15 cellular contexts compared by ENCODE assay signal in the genomic region with DNA sequence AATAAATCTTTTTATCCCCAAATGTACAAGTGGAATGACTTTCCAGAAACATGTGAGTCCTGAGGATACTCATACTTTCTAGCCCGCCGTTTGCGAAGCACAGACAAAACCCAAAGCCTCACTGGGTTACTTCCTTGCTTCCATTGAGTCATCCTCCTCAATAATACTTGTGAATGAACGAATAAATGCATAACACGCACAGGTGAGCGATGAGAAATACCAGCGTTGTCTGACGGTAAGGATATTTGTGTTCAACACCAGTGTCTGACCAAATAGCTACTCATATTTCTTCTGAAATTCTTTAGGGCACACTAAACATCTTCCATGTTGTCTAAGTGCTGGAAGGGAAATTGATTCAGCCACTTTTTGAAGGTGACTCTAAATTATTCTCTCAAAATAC.
A peak's percentile ranks its signal among the peaks of the same experiment; 100 is the strongest.
DNase-seq lines count a peak whose midpoint lies in the region; ATAC-seq and TF ChIP-seq lines count a peak whose summit lies in the region.
"Had no signal": no experiment of that assay in that cellular context is flagged by ENCODE, and none has a peak within 500 bp of the region (broad histone marks: within the 10 kb centered on the region; RNA-seq: fewer than 3 reads in every experiment).

No MANE protein-coding gene starts in this region.

- no peaks in the 10 kb centered on the region for H4K20me1 ChIP-seq in OCI-LY3 (ENCODE audit: insufficient read depth, low read length)

- no peaks in the 10 kb centered on the region for H3K9me3 Mint-ChIP-seq in activated T-cell treated with anti-CD3 and anti-CD28 coated beads, Interleukin-2, amount 50 U/mL, for 24 hours
- no peaks in the 10 kb centered on the region for H3K9me3 Mint-ChIP-seq in dendritic cell treated with granulocyte-macrophage colony-stimulating factor and Interleukin-4, amounts not matched to agents 40 ng/mL and 50 ng/mL, for 4 days
- H3K9me3 Mint-ChIP-seq in stimulated activated naive B cell treated with anti-CD40 and anti-IgM and Interleukin-4, amounts not matched to agents 10 μg/mL and 1 μg/mL and 100 μg/mL, for 72 hours: peaks cover 0 to 1% of the 10 kb centered on the region in 2 donors

- H3K9me3 ChIP-seq in OCI-LY3 (ENCODE audit: insufficient read depth, low read length): no peaks in the 10 kb centered on the region
- H3K9me3 ChIP-seq: HAP-1, psoas muscle, suprapubic skin had no signal

- peaks cover 23% of the 10 kb centered on the region for H3K4me1 ChIP-seq in OCI-LY3 (ENCODE audit: low read length)
- H3K4me1 ChIP-seq: HAP-1, psoas muscle, suprapubic skin had no signal

- intact Hi-C loops in dendritic cell treated with granulocyte-macrophage colony-stimulating factor and Interleukin-4, amounts not matched to agents 40 ng/mL and 50 ng/mL, for 4 days (cut with micrococcal nuclease): loop anchor here (2.0 to 10.0 kb wide), 2 partner anchors 36 to 478 kb away; a partner anchor contains a TSS

- no peak for DNase-seq in activated T-cell treated with anti-CD3 and anti-CD28 coated beads, Interleukin-2, amount 50 U/mL, for 24 hours
- no peak for DNase-seq in activated T-cell treated with anti-CD3 and anti-CD28 coated beads, Interleukin-2, amount 50 U/mL, for 48 hours
- no peak for DNase-seq in stimulated activated naive B cell treated with anti-CD40 and anti-IgM and Interleukin-4, amounts not matched to agents 10 μg/mL and 1 μg/mL and 100 μg/mL, for 72 hours
- DNase-seq in NCI-H1694 (lab: John Stamatoyannopoulos, UW): no peak
- DNase-seq in DMS79 (lab: John Stamatoyannopoulos, UW): no peak
- DNase-seq: ACHN, NCI-H526 treated with DMSO at 0.1 percent for 48 hours, PC-9 had no signal

- TF ChIP-seq CTCF in OCI-LY3 (IDR thresholded peaks at IDR 0.05; ENCODE audit: low read depth, low read length): no peak

- H3K27me3 Mint-ChIP-seq in activated T-cell treated with anti-CD3 and anti-CD28 coated beads, Interleukin-2, amount 50 U/mL, for 24 hours: peaks cover 6% of the 10 kb centered on the region
- no peaks in the 10 kb centered on the region for H3K27me3 Mint-ChIP-seq in dendritic cell treated with granulocyte-macrophage colony-stimulating factor and Interleukin-4, amounts not matched to agents 40 ng/mL and 50 ng/mL, for 4 days
- no peaks in the 10 kb centered on the region for H3K27me3 Mint-ChIP-seq in stimulated activated naive B cell treated with anti-CD40 and anti-IgM and Interleukin-4, amounts not matched to agents 10 μg/mL and 1 μg/mL and 100 μg/mL, for 72 hours

- no peak for ATAC-seq in stimulated activated naive B cell treated with anti-CD40 and anti-IgM and Interleukin-4, amounts not matched to agents 10 μg/mL and 1 μg/mL and 100 μg/mL, for 72 hours (replicated peaks)
- no peak for ATAC-seq in HG03025 (IDR thresholded peaks at IDR 0.05; ENCODE audit: low FRiP score, unreplicated experiment)
- ATAC-seq: psoas muscle had no signal

- peaks cover 17% of the 10 kb centered on the region for H3K4me1 Mint-ChIP-seq in activated T-cell treated with anti-CD3 and anti-CD28 coated beads, Interleukin-2, amount 50 U/mL, for 24 hours (ENCODE audit: low read depth)
- H3K4me1 Mint-ChIP-seq in dendritic cell treated with granulocyte-macrophage colony-stimulating factor and Interleukin-4, amounts not matched to agents 40 ng/mL and 50 ng/mL, for 4 days (ENCODE audit: low read depth): peaks cover 51% of the 10 kb centered on the region
- H3K4me1 Mint-ChIP-seq in stimulated activated naive B cell treated with anti-CD40 and anti-IgM and Interleukin-4, amounts not matched to agents 10 μg/mL and 1 μg/mL and 100 μg/mL, for 72 hours: peaks cover 47 to 64% of the 10 kb centered on the region in 2 donors

- H3K27ac ChIP-seq in OCI-LY3 (ENCODE audit: low read length): no peak overlapping the region
- H3K27ac ChIP-seq: PC-9, psoas muscle had no signal

- H3K9ac ChIP-seq in OCI-LY3 (ENCODE audit: low read length): peak overlapping the region; percentile 47

- H3K36me3 Mint-ChIP-seq in activated T-cell treated with anti-CD3 and anti-CD28 coated beads, Interleukin-2, amount 50 U/mL, for 24 hours (ENCODE audit: low read depth): no peaks in the 10 kb centered on the region
- no peaks in the 10 kb centered on the region for H3K36me3 Mint-ChIP-seq in dendritic cell treated with granulocyte-macrophage colony-stimulating factor and Interleukin-4, amounts not matched to agents 40 ng/mL and 50 ng/mL, for 4 days (ENCODE audit: low read depth)
- peaks cover 6% of the 10 kb centered on the region in 2 donors for H3K36me3 Mint-ChIP-seq in stimulated activated naive B cell treated with anti-CD40 and anti-IgM and Interleukin-4, amounts not matched to agents 10 μg/mL and 1 μg/mL and 100 μg/mL, for 72 hours
- H3K36me3 Mint-ChIP-seq: brain had no signal

- H3K4me2 ChIP-seq in OCI-LY3 (ENCODE audit: low read length): peak overlapping the region; percentile 80
- H3K4me2 ChIP-seq: PC-9 had no signal

- no peaks in the 10 kb centered on the region for H3K79me2 ChIP-seq in OCI-LY3 (ENCODE audit: low read length)

- H3K27ac Mint-ChIP-seq in activated T-cell treated with anti-CD3 and anti-CD28 coated beads, Interleukin-2, amount 50 U/mL, for 24 hours: no peak overlapping the region
- peak overlapping the region; percentile 95 for H3K27ac Mint-ChIP-seq in dendritic cell treated with granulocyte-macrophage colony-stimulating factor and Interleukin-4, amounts not matched to agents 40 ng/mL and 50 ng/mL, for 4 days
- peak overlapping the region; percentile 96 for H3K27ac Mint-ChIP-seq in stimulated activated naive B cell treated with anti-CD40 and anti-IgM and Interleukin-4, amounts not matched to agents 10 μg/mL and 1 μg/mL and 100 μg/mL, for 72 hours
- H3K27ac Mint-ChIP-seq: brain had no signal

- peak overlapping the region; percentile 79 for H3K4me3 Mint-ChIP-seq in activated T-cell treated with anti-CD3 and anti-CD28 coated beads, Interleukin-2, amount 50 U/mL, for 24 hours
- H3K4me3 Mint-ChIP-seq in dendritic cell treated with granulocyte-macrophage colony-stimulating factor and Interleukin-4, amounts not matched to agents 40 ng/mL and 50 ng/mL, for 4 days: peak overlapping the region; percentile 83
- H3K4me3 Mint-ChIP-seq in stimulated activated naive B cell treated with anti-CD40 and anti-IgM and Interleukin-4, amounts not matched to agents 10 μg/mL and 1 μg/mL and 100 μg/mL, for 72 hours: peak overlapping the region; percentile 64 to 75
- H3K4me3 Mint-ChIP-seq: brain had no signal

- no peaks in the 10 kb centered on the region for H3K36me3 ChIP-seq in OCI-LY3 (replicated peaks; ENCODE audit: low read depth, low read length)
- H3K36me3 ChIP-seq: HAP-1, suprapubic skin had no signal

- H3K27me3 ChIP-seq in OCI-LY3 (ENCODE audit: low read depth, low read length): peaks cover 13% of the 10 kb centered on the region
- H3K27me3 ChIP-seq: suprapubic skin had no signal

- H3K4me3 ChIP-seq in OCI-LY3 (ENCODE audit: low read length): peak overlapping the region; percentile 76
- H3K4me3 ChIP-seq: HAP-1, PC-9, psoas muscle, suprapubic skin had no signal

- peak overlapping the region; percentile 80 for H2AFZ ChIP-seq in OCI-LY3 (ENCODE audit: low read depth, low read length)
- H2AFZ ChIP-seq: PC-9 had no signal
